In genomic region chr15:58110999-58111717, GRCh38 we compare ENCODE assay signal across 1 cellular context.
TF ChIP-seq lines count a peak whose summit lies in the region.

No MANE protein-coding gene starts in this region.

TF ChIP-seq in K562, 482 proteins besides CTCF, POLR2A, EP300 and RAD21 (continued from another document and continues in another):
- TF ChIP-seq EGR1 (conservative IDR thresholded peaks at IDR 0.05) (no peak), GTF2B (IDR thresholded peaks at IDR 0.05; ENCODE audit: extremely low read depth, insufficient read length) (no peak), SNIP1 (IDR thresholded peaks at IDR 0.05; ENCODE audit: low read depth) (0 out of 2 replicates have a peak, but pooled peaks have one; percentile 21), E4F1 (CRISPR knock-in tag; IDR thresholded peaks at IDR 0.05; ENCODE audit: borderline replicate concordance) (no peak), SREBF1 (IDR thresholded peaks at IDR 0.05; ENCODE audit: borderline replicate concordance, low read depth, low read length) (no peak), ZBTB1 (CRISPR knock-in tag; IDR thresholded peaks at IDR 0.05; ENCODE audit: borderline replicate concordance, low read depth) (no peak), PML (IDR thresholded peaks at IDR 0.05; ENCODE audit: low read length) (peak; percentile 85), GATAD2A (IDR thresholded peaks at IDR 0.05) (peak; percentile 70), BRD9 (IDR thresholded peaks at IDR 0.05; ENCODE audit: low read depth, partially characterized antibody) (peak; percentile 53), ZNF584 (CRISPR knock-in tag; IDR thresholded peaks at IDR 0.05; ENCODE audit: low read depth) (peak; percentile 72; the same call in 1 of the 2 replicates), USF1 (CRISPR knock-in tag; IDR thresholded peaks at IDR 0.05) (no peak; the same call in 1 of the 2 replicates), RERE (CRISPR knock-in tag; IDR thresholded peaks at IDR 0.05; ENCODE audit: borderline replicate concordance) (no peak), ESRRB (CRISPR knock-in tag; IDR thresholded peaks at IDR 0.05; ENCODE audit: borderline replicate concordance) (no peak), MAFG (tag; conservative IDR thresholded peaks at IDR 0.05) (peak; percentile 98), ZNF212 (CRISPR knock-in tag; IDR thresholded peaks at IDR 0.05) (no peak), CBX8 (IDR thresholded peaks at IDR 0.05; ENCODE audit: borderline replicate concordance, extremely low read depth, low read depth, low read length, poor library complexity, severe bottlenecking) (no peak), MCM5 (IDR thresholded peaks at IDR 0.05; ENCODE audit: low read depth) (no peak), NR2F6 (CRISPR knock-in tag; IDR thresholded peaks at IDR 0.05) (no peak), ID3 (CRISPR knock-in tag; IDR thresholded peaks at IDR 0.05) (no peak), ID3 (tag; IDR thresholded peaks at IDR 0.05) (peak; percentile 40; the same call in 1 of the 2 replicates), EHMT2 (IDR thresholded peaks at IDR 0.05) (peak; percentile 85), ETV5 (CRISPR knock-in tag; IDR thresholded peaks at IDR 0.05; ENCODE audit: low read depth) (0 out of 2 replicates have a peak, but pooled peaks have one; percentile 29), SRSF7 (optimal IDR thresholded peaks at IDR 0.05; ENCODE audit: low read depth, low read length) (no peak), CREBBP (IDR thresholded peaks at IDR 0.05; ENCODE audit: low read depth, low read length) (no peak), ZNF140 (CRISPR knock-in tag; IDR thresholded peaks at IDR 0.05) (no peak), ZNF511 (CRISPR knock-in tag; IDR thresholded peaks at IDR 0.05) (no peak), NELFE (IDR thresholded peaks at IDR 0.05; ENCODE audit: insufficient read depth, insufficient read length) (no peak), FOXJ3 (CRISPR knock-in tag; IDR thresholded peaks at IDR 0.05) (no peak), TBP (optimal IDR thresholded peaks at IDR 0.05; ENCODE audit: low read depth, low read length) (no peak), ZNF639 (CRISPR knock-in tag; conservative IDR thresholded peaks at IDR 0.05 in 1 of 2, IDR thresholded peaks at IDR 0.05 in 1 of 2) (no peak), TCFL5 (CRISPR knock-in tag; conservative IDR thresholded peaks at IDR 0.05) (no peak), RAD51 (IDR thresholded peaks at IDR 0.05; ENCODE audit: borderline replicate concordance, low read depth) (peak; percentile 84), NCOR1 (IDR thresholded peaks at IDR 0.05) (peak; percentile 94), ZNF583 (CRISPR knock-in tag; IDR thresholded peaks at IDR 0.05) (no peak), ZNF277 (CRISPR knock-in tag; IDR thresholded peaks at IDR 0.05; ENCODE audit: borderline replicate concordance) (no peak), BACH1 (tag; IDR thresholded peaks at IDR 0.05) (peak; percentile 82; the same call in 1 of the 2 replicates), POLR3A (IDR thresholded peaks at IDR 0.05; ENCODE audit: borderline replicate concordance, extremely low read depth, insufficient read depth, insufficient read length) (no peak), ETS2 (tag; IDR thresholded peaks at IDR 0.05; ENCODE audit: borderline replicate concordance, poor library complexity, severe bottlenecking) (no peak), ZNF717 (CRISPR knock-in tag; IDR thresholded peaks at IDR 0.05) (no peak), POLR2H (tag; IDR thresholded peaks at IDR 0.05; ENCODE audit: low read depth) (peak; percentile 42; the same call in 1 of the 2 replicates), STAG1 (CRISPR knock-in tag; IDR thresholded peaks at IDR 0.05; ENCODE audit: borderline replicate concordance) (no peak), DPF2 (IDR thresholded peaks at IDR 0.05) (peak; percentile 99), ZNF23 (CRISPR knock-in tag; IDR thresholded peaks at IDR 0.05) (no peak), HLTF (IDR thresholded peaks at IDR 0.05) (peak; percentile 80; the same call in 1 of the 2 replicates), THRA (IDR thresholded peaks at IDR 0.05) (no peak), NCOA1 (IDR thresholded peaks at IDR 0.05; ENCODE audit: low read depth) (peak; percentile 81; the same call in 1 of the 2 replicates), ZNF518B (CRISPR knock-in tag; IDR thresholded peaks at IDR 0.05) (no peak), CREM (IDR thresholded peaks at IDR 0.05; ENCODE audit: low read depth) (peak; percentile 54), SAFB (IDR thresholded peaks at IDR 0.05; ENCODE audit: borderline replicate concordance, low read depth, low read length) (no peak), KAT7 (CRISPR knock-in tag; IDR thresholded peaks at IDR 0.05; ENCODE audit: borderline replicate concordance) (no peak)
